In genomic region chr1:61318319-61319125, GRCh38 we compare ENCODE assay signal across 9 cellular contexts.
A peak's percentile ranks its signal among the peaks of the same experiment; 100 is the strongest.
DNase-seq lines count a peak whose midpoint lies in the region; ATAC-seq and TF ChIP-seq lines count a peak whose summit lies in the region.
"Had no signal": no experiment of that assay in that cellular context is flagged by ENCODE, and none has a peak within 500 bp of the region (broad histone marks: within the 10 kb centered on the region; RNA-seq: fewer than 3 reads in every experiment).

No MANE protein-coding gene starts in this region.

- H3K36me3 Mint-ChIP-seq in activated CD8-positive, alpha-beta memory T cell treated with anti-CD3 and anti-CD28 coated beads, Interleukin-2, amount 10 ng/mL, durations not matched to agents 7 days and 5 days = peaks cover 10% of the 10 kb centered on the region
- H3K36me3 Mint-ChIP-seq in stimulated activated effector memory CD8-positive, alpha-beta T cell treated with anti-CD3 and anti-CD28 coated beads, Interleukin-12 subunit alpha, Interleukin-12 subunit beta, amount 100 ng/mL, for 72 hours = peaks cover 11% of the 10 kb centered on the region

- H3K27ac Mint-ChIP-seq in activated CD8-positive, alpha-beta memory T cell treated with anti-CD3 and anti-CD28 coated beads, Interleukin-2, amount 10 ng/mL, durations not matched to agents 7 days and 5 days = peak overlapping the region; percentile 75
- peak overlapping the region; percentile 97 for H3K27ac Mint-ChIP-seq in stimulated activated effector memory CD8-positive, alpha-beta T cell treated with anti-CD3 and anti-CD28 coated beads, Interleukin-12 subunit alpha, Interleukin-12 subunit beta, amount 100 ng/mL, for 72 hours

- peak overlapping the region; percentile 81 for H3K27ac ChIP-seq in RWPE2 (ENCODE audit: poor library complexity, severe bottlenecking)

- H3K4me1 Mint-ChIP-seq in activated CD8-positive, alpha-beta memory T cell treated with anti-CD3 and anti-CD28 coated beads, Interleukin-2, amount 10 ng/mL, durations not matched to agents 7 days and 5 days = peaks cover 49% of the 10 kb centered on the region
- peaks cover 69% of the 10 kb centered on the region for H3K4me1 Mint-ChIP-seq in stimulated activated effector memory CD8-positive, alpha-beta T cell treated with anti-CD3 and anti-CD28 coated beads, Interleukin-12 subunit alpha, Interleukin-12 subunit beta, amount 100 ng/mL, for 72 hours

- H3K4me3 ChIP-seq in RWPE2 (ENCODE audit: severe bottlenecking) = no peak overlapping the region

- TF ChIP-seq CTCF in RWPE2 (IDR thresholded peaks at IDR 0.05; ENCODE audit: poor library complexity, severe bottlenecking) = no peak

- H3K27me3 Mint-ChIP-seq in activated CD8-positive, alpha-beta memory T cell treated with anti-CD3 and anti-CD28 coated beads, Interleukin-2, amount 10 ng/mL, durations not matched to agents 7 days and 5 days = no peaks in the 10 kb centered on the region

- CTCF ChIA-PET in activated CD8-positive, alpha-beta memory T cell treated with anti-CD3 and anti-CD28 coated beads, Interleukin-2, amount 10 ng/mL, durations not matched to agents 7 days and 5 days (lab: Charles Lee) = interaction anchor here (1.2 to 1.7 kb wide), 2 partner anchors 14 to 47 kb away, joined by 4 to 5 read pairs; no protein-coding TSS in a partner anchor

- no peaks in the 10 kb centered on the region for H3K9me3 ChIP-seq in RWPE2 (ENCODE audit: severe bottlenecking)

- H3K4me3 Mint-ChIP-seq in activated CD8-positive, alpha-beta memory T cell treated with anti-CD3 and anti-CD28 coated beads, Interleukin-2, amount 10 ng/mL, durations not matched to agents 7 days and 5 days = peak overlapping the region; percentile 56
- peak overlapping the region; percentile 31 for H3K4me3 Mint-ChIP-seq in stimulated activated effector memory CD8-positive, alpha-beta T cell treated with anti-CD3 and anti-CD28 coated beads, Interleukin-12 subunit alpha, Interleukin-12 subunit beta, amount 100 ng/mL, for 72 hours

- H3K4me1 ChIP-seq in RWPE2 (ENCODE audit: insufficient read depth, poor library complexity, severe bottlenecking) = peaks cover 51% of the 10 kb centered on the region

- DNase-seq in activated CD8-positive, alpha-beta memory T cell treated with anti-CD3 and anti-CD28 coated beads, Interleukin-2, amount 10 ng/mL, durations not matched to agents 7 days and 5 days = peak; percentile 60
- no peak for DNase-seq in activated CD8-positive, alpha-beta memory T cell treated with anti-CD3 and anti-CD28 coated beads, Interleukin-2, amount 50 U/mL, for 48 hours
- DNase-seq in RWPE2 (ENCODE audit: low spot score) = no peak
- DNase-seq in fibroblast of peridontal ligament (ENCODE audit: extremely low read depth) = peak; percentile 86
- DNase-seq in stimulated activated effector memory CD8-positive, alpha-beta T cell treated with anti-CD3 and anti-CD28 coated beads, Interleukin-12 subunit alpha, Interleukin-12 subunit beta, amount 100 ng/mL, for 72 hours (ENCODE audit: low spot score in 2 of 2) = no peak
- no peak for DNase-seq in Ammon's horn (ENCODE audit: low spot score)
- DNase-seq in NCI-H2107 (lab: John Stamatoyannopoulos, UW) = no peak
- DNase-seq: DND-41 had no signal

- H3K9me3 Mint-ChIP-seq in activated CD8-positive, alpha-beta memory T cell treated with anti-CD3 and anti-CD28 coated beads, Interleukin-2, amount 10 ng/mL, durations not matched to agents 7 days and 5 days (ENCODE audit: low read depth) = no peaks in the 10 kb centered on the region
- no peaks in the 10 kb centered on the region for H3K9me3 Mint-ChIP-seq in stimulated activated effector memory CD8-positive, alpha-beta T cell treated with anti-CD3 and anti-CD28 coated beads, Interleukin-12 subunit alpha, Interleukin-12 subunit beta, amount 100 ng/mL, for 72 hours

- H3K27me3 ChIP-seq in RWPE2 (ENCODE audit: insufficient read depth, poor library complexity, severe bottlenecking) = no peaks in the 10 kb centered on the region

- ATAC-seq in activated CD8-positive, alpha-beta memory T cell treated with anti-CD3 and anti-CD28 coated beads, Interleukin-2, amount 10 ng/mL, durations not matched to agents 7 days and 5 days = peak; percentile 99
- ATAC-seq in HG02610 (IDR thresholded peaks at IDR 0.05; ENCODE audit: unreplicated experiment) = peak; percentile 99
- peak; percentile 74 for ATAC-seq in RWPE2 (ENCODE audit: low read depth)
- peak; percentile 93 for ATAC-seq in stimulated activated effector memory CD8-positive, alpha-beta T cell treated with anti-CD3 and anti-CD28 coated beads, Interleukin-12 subunit alpha, Interleukin-12 subunit beta, amount 100 ng/mL, for 72 hours

- H3K36me3 ChIP-seq in RWPE2 (ENCODE audit: low read depth) = no peaks in the 10 kb centered on the region

Comparison
In these comparisons a context has a peak if more than half of its experiments do, and no peak if none do; other contexts are left out.
1. DNase-seq: peak in activated CD8-positive, alpha-beta memory T cell treated with anti-CD3 and anti-CD28 coated beads, Interleukin-2, amount 10 ng/mL, durations not matched to agents 7 days and 5 days (single experiment) and fibroblast of peridontal ligament (single experiment); none in activated CD8-positive, alpha-beta memory T cell treated with anti-CD3 and anti-CD28 coated beads, Interleukin-2, amount 50 U/mL, for 48 hours (single experiment), RWPE2 (single experiment), stimulated activated effector memory CD8-positive, alpha-beta T cell treated with anti-CD3 and anti-CD28 coated beads, Interleukin-12 subunit alpha, Interleukin-12 subunit beta, amount 100 ng/mL, for 72 hours (0 of 2), Ammon's horn (single experiment) and NCI-H2107 (single experiment).
2. Peak in every context shown above with its lines, with median percentiles within 50 percentile points of each other: ATAC-seq.